Comparison of ENCODE assay signal across 23 cellular contexts in the genomic region with DNA sequence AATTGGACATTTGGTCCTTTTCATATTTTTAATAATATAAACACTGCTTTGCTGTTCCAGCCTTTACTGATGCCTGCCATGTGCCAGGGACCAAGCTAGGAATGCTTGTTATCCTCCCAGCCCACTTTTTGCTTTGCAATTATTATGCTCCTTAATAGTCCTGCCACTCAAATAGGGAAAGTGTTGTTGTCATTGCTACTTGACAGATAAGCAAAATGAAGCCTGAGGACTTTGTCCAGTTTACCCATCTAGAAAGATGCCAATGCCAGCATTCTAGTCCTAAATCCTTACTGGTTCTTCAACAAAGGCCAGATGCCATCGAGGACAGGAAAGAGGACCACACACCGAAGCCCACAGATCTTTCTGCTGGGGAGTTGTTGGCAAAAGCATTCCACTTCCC.
"Had no signal": no experiment of that assay in that cellular context is flagged by ENCODE, and none has a peak within 500 bp of the region (broad histone marks: within the 10 kb centered on the region; RNA-seq: fewer than 3 reads in every experiment).

No MANE protein-coding gene starts in this region.

- H3K27ac Mint-ChIP-seq: dendritic cell treated with granulocyte-macrophage colony-stimulating factor and Interleukin-4, amounts not matched to agents 40 ng/mL and 50 ng/mL, for 4 days; immature natural killer cell; naive B cell; nephron; progenitor cell of endocrine pancreas; stimulated activated memory B cell treated with anti-CD40 and anti-IgM and Interleukin-4, amounts not matched to agents 10 μg/mL and 1 μg/mL and 100 μg/mL, for 72 hours; stimulated activated naive CD8-positive, alpha-beta T cell treated with anti-CD3 and anti-CD28 coated beads, Interleukin-15, Interleukin-2, amounts not matched to agents 100 ng/mL and 50 ng/mL, for 24 hours had no signal

- H3K4me3 ChIP-seq: cardiac muscle cell, lower lobe of right lung, pancreas, spleen, testis, tibial nerve, upper lobe of right lung had no signal

- H3K36me3 ChIP-seq: cardiac muscle cell, lower lobe of right lung, pancreas, spleen, tibial nerve, upper lobe of right lung had no signal

- ATAC-seq: stimulated activated memory B cell treated with anti-CD40 and anti-IgM and Interleukin-4, amounts not matched to agents 10 μg/mL and 1 μg/mL and 100 μg/mL, for 72 hours; upper lobe of right lung had no signal

- H3K9me3 Mint-ChIP-seq: dendritic cell treated with granulocyte-macrophage colony-stimulating factor and Interleukin-4, amounts not matched to agents 40 ng/mL and 50 ng/mL, for 4 days; immature natural killer cell; nephron; stimulated activated memory B cell treated with anti-CD40 and anti-IgM and Interleukin-4, amounts not matched to agents 10 μg/mL and 1 μg/mL and 100 μg/mL, for 72 hours had no signal

- H3K27ac ChIP-seq: cardiac muscle cell, lower lobe of right lung, pancreas, spleen, testis, upper lobe of right lung had no signal

- H3K4me1 ChIP-seq: spleen, testis, upper lobe of right lung had no signal

- H3K36me3 Mint-ChIP-seq: immature natural killer cell; naive B cell; stimulated activated memory B cell treated with anti-CD40 and anti-IgM and Interleukin-4, amounts not matched to agents 10 μg/mL and 1 μg/mL and 100 μg/mL, for 72 hours had no signal

- H3K27me3 Mint-ChIP-seq: dendritic cell treated with granulocyte-macrophage colony-stimulating factor and Interleukin-4, amounts not matched to agents 40 ng/mL and 50 ng/mL, for 4 days; stimulated activated memory B cell treated with anti-CD40 and anti-IgM and Interleukin-4, amounts not matched to agents 10 μg/mL and 1 μg/mL and 100 μg/mL, for 72 hours had no signal

- H3K4me3 Mint-ChIP-seq: dendritic cell treated with granulocyte-macrophage colony-stimulating factor and Interleukin-4, amounts not matched to agents 40 ng/mL and 50 ng/mL, for 4 days; immature natural killer cell; naive B cell; nephron; stimulated activated memory B cell treated with anti-CD40 and anti-IgM and Interleukin-4, amounts not matched to agents 10 μg/mL and 1 μg/mL and 100 μg/mL, for 72 hours; stimulated activated naive CD8-positive, alpha-beta T cell treated with anti-CD3 and anti-CD28 coated beads, Interleukin-15, Interleukin-2, amounts not matched to agents 100 ng/mL and 50 ng/mL, for 24 hours had no signal

- H3K27me3 ChIP-seq: cardiac muscle cell, pancreas, spleen, testis, tibial nerve, upper lobe of right lung had no signal

- DNase-seq: cerebellar nuclear complex; erythroblast; foreskin melanocyte; immature natural killer cell; lower lobe of right lung; mesenchymal stem cell; midbrain; naive B cell; occipital lobe; pancreas; spleen; stimulated activated CD4-positive, alpha-beta T cell treated with anti-CD3 and anti-CD28 coated beads, Interleukin-15, amount 100 ng/mL, for 24 hours; stimulated activated CD4-positive, alpha-beta T cell treated with anti-CD3 and anti-CD28 coated beads, Interleukin-1b, Interleukin-23, amount 100 ng/mL, for 48 hours; stimulated activated CD4-positive, alpha-beta T cell treated with anti-CD3 and anti-CD28 coated beads, Interleukin-4, amount 100 ng/mL, for 24 hours; testis; upper lobe of right lung had no signal

- H3K9me3 ChIP-seq: lower lobe of right lung, pancreas, testis, upper lobe of right lung had no signal

- H3K4me1 Mint-ChIP-seq: immature natural killer cell; naive B cell; nephron; stimulated activated memory B cell treated with anti-CD40 and anti-IgM and Interleukin-4, amounts not matched to agents 10 μg/mL and 1 μg/mL and 100 μg/mL, for 72 hours had no signal
